ENCODE assay signal across 21 cellular contexts in genomic region chr15:91385301-91385700, GRCh38.
DNase-seq lines count a peak whose midpoint lies in the region; ATAC-seq, FAIRE-seq and TF ChIP-seq lines count a peak whose summit lies in the region.
"Had no signal": no experiment of that assay in that cellular context is flagged by ENCODE, and none has a peak within 500 bp of the region (broad histone marks: within the 10 kb centered on the region; RNA-seq: fewer than 3 reads in every experiment).

No MANE protein-coding gene starts in this region.

- H3K4me3 ChIP-seq in cardiac fibroblast (replicated peaks in 1 of 2; ENCODE audit: low read depth in 2 of 2, low read length in 2 of 2): no peak overlapping the region
- no peak overlapping the region for H3K4me3 ChIP-seq in left lung
- H3K4me3 ChIP-seq in smooth muscle cell: no peak overlapping the region
- H3K4me3 ChIP-seq: ascending aorta, dorsolateral prefrontal cortex, hepatocyte, transverse colon had no signal

- no peak overlapping the region for H3K9ac ChIP-seq in smooth muscle cell (ENCODE audit: low read depth)

- no peaks in the 10 kb centered on the region for H4K20me1 ChIP-seq in smooth muscle cell (ENCODE audit: low read depth)

- H3K27me3 ChIP-seq in left lung (no peaks in the 10 kb centered on the region), smooth muscle cell (ENCODE audit: low read depth) (no peaks in the 10 kb centered on the region)
- H3K27me3 ChIP-seq: ascending aorta, dorsolateral prefrontal cortex, transverse colon had no signal

- no peak overlapping the region for H3K4me3 Mint-ChIP-seq in T-helper 2 cell treated with Interferon-gamma antibody and Interleukin-4, amounts not matched to agents 5 μg/mL and 100 μg/mL, for 36 hours
- H3K4me3 Mint-ChIP-seq in chondrocyte (ENCODE audit: unreplicated experiment): no peak overlapping the region
- H3K4me3 Mint-ChIP-seq: T-helper 17 cell had no signal

- WGBS in smooth muscle cell (ENCODE audit: low lambda C conversion rate): 45% methylated on average over 1 of the region's 1 CpG

- no peaks in the 10 kb centered on the region for H3K9me3 Mint-ChIP-seq in T-helper 2 cell treated with Interferon-gamma antibody and Interleukin-4, amounts not matched to agents 5 μg/mL and 100 μg/mL, for 36 hours
- H3K9me3 Mint-ChIP-seq in chondrocyte (ENCODE audit: low read depth): peaks cover 5% of the 10 kb centered on the region

- H3K27ac Mint-ChIP-seq in T-helper 2 cell treated with Interferon-gamma antibody and Interleukin-4, amounts not matched to agents 5 μg/mL and 100 μg/mL, for 36 hours: no peak overlapping the region
- H3K27ac Mint-ChIP-seq in chondrocyte (ENCODE audit: unreplicated experiment): no peak overlapping the region
- H3K27ac Mint-ChIP-seq: T-helper 17 cell had no signal

- peaks cover 24% of the 10 kb centered on the region for H3K27me3 Mint-ChIP-seq in T-helper 2 cell treated with Interferon-gamma antibody and Interleukin-4, amounts not matched to agents 5 μg/mL and 100 μg/mL, for 36 hours (ENCODE audit: low read depth)
- peaks cover 8% of the 10 kb centered on the region for H3K27me3 Mint-ChIP-seq in chondrocyte (ENCODE audit: low read depth)
- H3K27me3 Mint-ChIP-seq: T-helper 17 cell had no signal

- no peaks in the 10 kb centered on the region for H3K4me1 Mint-ChIP-seq in T-helper 2 cell treated with Interferon-gamma antibody and Interleukin-4, amounts not matched to agents 5 μg/mL and 100 μg/mL, for 36 hours (ENCODE audit: low read depth)
- H3K4me1 Mint-ChIP-seq in chondrocyte (ENCODE audit: low read depth): no peaks in the 10 kb centered on the region

- TF ChIP-seq POLR2A in H54 (IDR thresholded peaks at IDR 0.05; ENCODE audit: low read depth, low read length): no peak

- H3K9me3 ChIP-seq in left lung (no peaks in the 10 kb centered on the region), smooth muscle cell (replicated peaks; ENCODE audit: low read depth) (no peaks in the 10 kb centered on the region)
- H3K9me3 ChIP-seq: ascending aorta, transverse colon had no signal

- H3K79me2 ChIP-seq in smooth muscle cell (ENCODE audit: low read depth): no peaks in the 10 kb centered on the region
- H3K79me2 ChIP-seq: hepatocyte had no signal

- H2AFZ ChIP-seq in smooth muscle cell (ENCODE audit: low read depth): no peak overlapping the region
- H2AFZ ChIP-seq: hepatocyte had no signal

- H3K27ac ChIP-seq in left lung: no peak overlapping the region
- H3K27ac ChIP-seq in smooth muscle cell (ENCODE audit: low read depth): no peak overlapping the region
- H3K27ac ChIP-seq: ascending aorta, dorsolateral prefrontal cortex, hepatocyte, transverse colon had no signal

- H3K36me3 Mint-ChIP-seq in T-helper 2 cell treated with Interferon-gamma antibody and Interleukin-4, amounts not matched to agents 5 μg/mL and 100 μg/mL, for 36 hours (ENCODE audit: low read depth): no peaks in the 10 kb centered on the region
- no peaks in the 10 kb centered on the region for H3K36me3 Mint-ChIP-seq in chondrocyte (ENCODE audit: low read depth)

- ATAC-seq in left lung (peak; percentile 87), HG02642 (IDR thresholded peaks at IDR 0.05; ENCODE audit: poor library complexity, unreplicated experiment) (no peak)
- ATAC-seq: T-helper 17 cell had no signal

- intact Hi-C loops in left lung (cut with DNase I): no loop called here

- H3F3A ChIP-seq in smooth muscle cell (ENCODE audit: low read depth): no peaks in the 10 kb centered on the region

- no peak overlapping the region for H3K4me2 ChIP-seq in smooth muscle cell
- H3K4me2 ChIP-seq: hepatocyte had no signal

- no peak for TF ChIP-seq CTCF in cardiac fibroblast (IDR thresholded peaks at IDR 0.05; ENCODE audit: low read depth, low read length)
- no peak for TF ChIP-seq CTCF in left lung (IDR thresholded peaks at IDR 0.05)
- no peak for TF ChIP-seq CTCF in chondrocyte (IDR thresholded peaks at IDR 0.05)
- no peak for TF ChIP-seq CTCF in smooth muscle cell (IDR thresholded peaks at IDR 0.05; ENCODE audit: borderline replicate concordance, insufficient read depth, poor library complexity, severe bottlenecking)

- peak; percentile 2 for DNase-seq in H54 (ENCODE audit: insufficient read length, low spot score)
- peak; percentile 30 for DNase-seq in NCI-H69 (lab: John Stamatoyannopoulos, UW)
- peak; percentile 4 to 73 for DNase-seq in cardiac fibroblast (ENCODE audit: low read depth in 2 of 2)
- DNase-seq in left lung: no peak
- no peak for DNase-seq in T-helper 2 cell treated with Interferon-gamma antibody and Interleukin-4, amounts not matched to agents 5 μg/mL and 100 μg/mL, for 36 hours (ENCODE audit: low spot score)
- no peak for DNase-seq in chondrocyte (ENCODE audit: low spot score)
- no peak for DNase-seq in smooth muscle cell (lab: John Stamatoyannopoulos, UW; ENCODE audit: unreplicated experiment)
- DNase-seq: activated CD4-positive, alpha-beta T cell treated with anti-CD3 and anti-CD28 coated beads for 1 hour; activated gamma-delta T cell treated with Interleukin-2 at 50 U/mL for 16 hours; dorsolateral prefrontal cortex; IMR-90; NCI-H1048; NCI-H2171; occipital lobe; SHP77; T-helper 17 cell; transverse colon had no signal

- H3K36me3 ChIP-seq in left lung: no peaks in the 10 kb centered on the region
- H3K36me3 ChIP-seq in smooth muscle cell (ENCODE audit: low read depth): no peaks in the 10 kb centered on the region
- H3K36me3 ChIP-seq: ascending aorta, transverse colon had no signal

- H3K4me1 ChIP-seq in left lung (no peaks in the 10 kb centered on the region), smooth muscle cell (ENCODE audit: low read depth) (no peaks in the 10 kb centered on the region)
- H3K4me1 ChIP-seq: ascending aorta, transverse colon had no signal

- FAIRE-seq in H54 (lab: Jason Lieb, UNC): no peak
- FAIRE-seq: GM19239 had no signal

Comparison
In these comparisons a context has a peak if more than half of its experiments do, and no peak if none do; other contexts are left out.
1. DNase-seq: peak in H54 (single experiment), NCI-H69 (single experiment) and cardiac fibroblast (2 of 2); none in left lung (0 of 2), T-helper 2 cell treated with Interferon-gamma antibody and Interleukin-4, amounts not matched to agents 5 μg/mL and 100 μg/mL, for 36 hours (single experiment), chondrocyte (single experiment) and smooth muscle cell (single experiment).